9 cellular contexts compared by ENCODE assay signal in the genomic region with DNA sequence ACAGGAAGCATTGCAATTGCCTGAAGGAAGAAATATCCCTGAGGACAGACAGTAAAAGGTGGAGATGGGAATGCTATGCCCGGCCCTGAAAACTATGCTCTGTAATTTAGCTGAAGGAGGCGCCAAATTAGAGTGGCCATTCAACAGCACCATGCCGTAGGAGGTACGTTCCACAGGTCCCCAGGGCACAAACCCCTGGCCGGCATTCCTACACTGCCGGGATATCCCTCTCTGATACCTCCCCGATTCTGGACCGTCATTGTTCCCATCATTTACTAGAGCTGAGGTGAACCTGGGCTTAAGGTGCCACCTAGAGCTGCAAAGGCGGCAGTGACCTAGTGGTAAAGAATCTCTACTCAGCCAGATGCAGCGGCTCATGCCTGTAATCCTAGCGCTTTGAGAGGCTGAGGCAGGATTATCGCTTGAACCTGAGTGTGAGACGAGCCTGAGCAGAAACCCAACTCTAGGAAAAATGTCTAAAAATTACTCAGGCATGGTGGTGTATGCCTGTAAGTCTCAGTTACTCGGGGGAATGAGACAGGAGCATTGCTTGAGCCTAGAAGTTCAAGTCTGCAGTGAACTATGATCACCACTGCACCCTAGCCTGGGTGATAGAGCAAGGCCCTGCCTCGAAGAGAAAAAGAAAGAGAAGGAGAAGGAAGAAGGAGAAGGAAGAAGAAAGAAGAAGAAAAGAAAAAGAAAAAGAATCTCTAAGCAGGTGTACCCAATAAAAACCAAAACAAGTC. TPM values are rescaled to one million over a fixed set of nuclear protein-coding genes. Genes with fewer than 3 reads are reported as not detected.
DNase-seq lines count a peak whose midpoint lies in the region; ATAC-seq and TF ChIP-seq lines count a peak whose summit lies in the region.
"Had no signal": no experiment of that assay in that cellular context is flagged by ENCODE, and none has a peak within 500 bp of the region (broad histone marks: within the 10 kb centered on the region; RNA-seq: fewer than 3 reads in every experiment).

No MANE protein-coding gene starts in this region.

- intact Hi-C loops in Caco-2 (cut with micrococcal nuclease; ENCODE audit: unreplicated experiment) (loop anchor here (1.0 to 10.0 kb wide), 5 partner anchors 102 to 446 kb away; no protein-coding TSS in a partner anchor), left lung (cut with DNase I) (no loop called here), colonic mucosa (cut with DNase I) (no loop called here)

- H3K36me3 ChIP-seq in Caco-2 (ENCODE audit: control insufficient read depth, insufficient read depth, low read length) (no peaks in the 10 kb centered on the region), left lung (no peaks in the 10 kb centered on the region), tibial nerve (no peaks in the 10 kb centered on the region), colonic mucosa (no peaks in the 10 kb centered on the region)

- TF ChIP-seq CTCF in Caco-2 (IDR thresholded peaks at IDR 0.05; ENCODE audit: insufficient read depth in 1 of 2, low read depth in 1 of 2, low read length in 1 of 2, severe bottlenecking in 1 of 2, unreplicated experiment in 1 of 2) (peak; percentile 29 to 54), LNCaP clone FGC (IDR thresholded peaks at IDR 0.05; ENCODE audit: control insufficient read depth, extremely low read depth, insufficient read depth) (peak; percentile 93), left lung (IDR thresholded peaks at IDR 0.05) (no peak), tibial nerve (IDR thresholded peaks at IDR 0.05) (no peak), colonic mucosa (IDR thresholded peaks at IDR 0.05) (no peak)

- no peak overlapping the region for H3K9ac ChIP-seq in colonic mucosa (ENCODE audit: low read depth in 2 of 2, low read length in 2 of 2)

- no TSS peak for BruUV-seq in Caco-2 (replicated peaks; lab: Mats Ljungman, UMichigan)

- peaks cover 9% of the 10 kb centered on the region for H3K27me3 Mint-ChIP-seq in Caco-2 (ENCODE audit: insufficient read depth, unreplicated experiment)

- H3K4me1 ChIP-seq in Caco-2 (peaks cover 7% of the 10 kb centered on the region; the same call in 1 of the 2 replicates), left lung (no peaks in the 10 kb centered on the region), tibial nerve (no peaks in the 10 kb centered on the region), colonic mucosa (no peaks in the 10 kb centered on the region)

- CTCF ChIA-PET in Caco-2 (lab: Charles Lee) = interaction anchor here (0.6 to 1.6 kb wide), 3 partner anchors 70 to 252 kb away, joined by 3 to 12 read pairs (median 5); no protein-coding TSS in a partner anchor

- H3K4me1 Mint-ChIP-seq in Caco-2 (ENCODE audit: low read depth, unreplicated experiment) = peaks cover 5% of the 10 kb centered on the region

- H3K4me3 ChIP-seq in Caco-2 (ENCODE audit: low read depth, low read length) (no peak overlapping the region), LNCaP clone FGC (ENCODE audit: low read depth, low read length) (no peak overlapping the region; the same call in 1 of the 2 replicates), left lung (no peak overlapping the region), tibial nerve (no peak overlapping the region), colonic mucosa (no peak overlapping the region)

- TF ChIP-seq EP300 in tibial nerve (IDR thresholded peaks at IDR 0.05) = no peak

- H3K36me3 Mint-ChIP-seq in Caco-2 (ENCODE audit: insufficient read depth, unreplicated experiment) = no peaks in the 10 kb centered on the region

- DNase-seq in Caco-2 (peak; percentile 42 to 55), LNCaP clone FGC (ENCODE audit: low read depth) (peak; percentile 36), cerebellar cortex (ENCODE audit: low spot score) (peak; percentile 18), left lung (no peak), tibial nerve (ENCODE audit: low spot score in 2 of 2) (no peak), nucleus accumbens (lab: John Stamatoyannopoulos, UW) (no peak), colonic mucosa (no peak)
- DNase-seq: stimulated activated CD4-positive, alpha-beta T cell treated with anti-CD3 and anti-CD28 coated beads, Interleukin-1b, Interleukin-23, amount 100 ng/mL, for 48 hours had no signal

- no peak overlapping the region for H3K4me3 Mint-ChIP-seq in Caco-2 (ENCODE audit: unreplicated experiment)

- H3K27ac ChIP-seq in left lung (no peak overlapping the region), tibial nerve (no peak overlapping the region), colonic mucosa (no peak overlapping the region)

- no peaks in the 10 kb centered on the region for H3K27me3 ChIP-seq in Caco-2 (replicated peaks; ENCODE audit: control insufficient read depth, insufficient read depth, low read length)
- H3K27me3 ChIP-seq in left lung = peaks cover 0 to 21% of the 10 kb centered on the region in 2 donors
- H3K27me3 ChIP-seq in tibial nerve = no peaks in the 10 kb centered on the region
- no peaks in the 10 kb centered on the region for H3K27me3 ChIP-seq in colonic mucosa

- H3K9me3 Mint-ChIP-seq in Caco-2 (ENCODE audit: unreplicated experiment) = peaks cover 10% of the 10 kb centered on the region

- no peak overlapping the region for H3K27ac Mint-ChIP-seq in Caco-2 (ENCODE audit: unreplicated experiment)

- ATAC-seq in left lung (peak; percentile 71), GM19452 (IDR thresholded peaks at IDR 0.05; ENCODE audit: unreplicated experiment) (no peak)

- no peak for TF ChIP-seq POLR2A in tibial nerve (IDR thresholded peaks at IDR 0.05)

- H3K9me3 ChIP-seq in Caco-2 (no peaks in the 10 kb centered on the region; the same call in 1 of the 2 replicates), left lung (no peaks in the 10 kb centered on the region), tibial nerve (peaks cover 0 to 15% (median 1%) of the 10 kb centered on the region in 4 donors), colonic mucosa (no peaks in the 10 kb centered on the region)

- POLR2A ChIA-PET in Caco-2 (lab: Charles Lee) = no interaction called here

- 38 to 39% methylated on average over 15 of the region's 15 CpGs for WGBS in tibial nerve, 2 donors

RNA-seq across cellular contexts. Expression of a gene that starts 53.0 kb away (rescaled TPM):
- total RNA-seq in Caco-2 (2022) (46.7 and 48.5 TPM in 2 replicates), left lung (10 to 100 TPM; 37.1 to 37.6 TPM), tibial nerve (10 to 100 TPM; 47.7 to 60.7 (median 54.0) TPM), colonic mucosa (10 to 100 TPM; 19.3 to 34.1 TPM)

Comparison
In these comparisons a context has a peak if more than half of its experiments do, and no peak if none do; other contexts are left out.
1. DNase-seq: peak in Caco-2 (2 of 2), LNCaP clone FGC (single experiment) and cerebellar cortex (single experiment); none in left lung (0 of 2), tibial nerve (0 of 2), nucleus accumbens (0 of 56) and colonic mucosa (single experiment).
2. CTCF ChIP-seq: peak in Caco-2 (2 of 2) and LNCaP clone FGC (single experiment); none in left lung (0 of 2), tibial nerve (0 of 5) and colonic mucosa (single experiment).